ENCODE assay signal across 11 cellular contexts in genomic region chr18:31680836-31681568, GRCh38. TPM values are rescaled to one million over a fixed set of nuclear protein-coding genes. Genes with fewer than 3 reads are reported as not detected.
A peak's percentile ranks its signal among the peaks of the same experiment; 100 is the strongest.
DNase-seq lines count a peak whose midpoint lies in the region; ATAC-seq and TF ChIP-seq lines count a peak whose summit lies in the region.
"Had no signal": no experiment of that assay in that cellular context is flagged by ENCODE, and none has a peak within 500 bp of the region (broad histone marks: within the 10 kb centered on the region; RNA-seq: fewer than 3 reads in every experiment).

No MANE protein-coding gene starts in this region.

- H3K4me2 ChIP-seq in KMS-11, result no peak overlapping the region
- peak overlapping the region; percentile 14 for H3K4me2 ChIP-seq in mammary epithelial cell (ENCODE audit: insufficient read depth, low read depth, low read length)
- H3K4me2 ChIP-seq in neural progenitor cell, result no peak overlapping the region
- H3K4me2 ChIP-seq: BLaER1 had no signal

- no peak overlapping the region for H3K4me3 Mint-ChIP-seq in neural progenitor cell
- H3K4me3 Mint-ChIP-seq: central memory CD8-positive, alpha-beta T cell had no signal

- no peaks in the 10 kb centered on the region for H3K9me3 ChIP-seq in mammary epithelial cell (replicated peaks; ENCODE audit: insufficient read depth, low read length)
- no peaks in the 10 kb centered on the region for H3K9me3 ChIP-seq in neural progenitor cell (ENCODE audit: low read depth)
- H3K9me3 ChIP-seq: BLaER1 had no signal

- no peak overlapping the region for H3K27ac ChIP-seq in KMS-11
- peak overlapping the region; percentile 38 for H3K27ac ChIP-seq in mammary epithelial cell (ENCODE audit: insufficient read depth, low read depth, low read length)
- H3K27ac ChIP-seq in neural progenitor cell, result no peak overlapping the region
- H3K27ac ChIP-seq: BLaER1 had no signal

- H2AFZ ChIP-seq in KMS-11 (ENCODE audit: low read depth) (no peak overlapping the region), mammary epithelial cell (ENCODE audit: low read depth, low read length) (peak overlapping the region; percentile 24), neural progenitor cell (replicated peaks) (no peak overlapping the region)

- TF ChIP-seq CTCF in KMS-11 (conservative IDR thresholded peaks at IDR 0.05; ENCODE audit: low read depth, low read length) (peak; percentile 77), mammary epithelial cell (conservative IDR thresholded peaks at IDR 0.05 in 1 of 2, IDR thresholded peaks at IDR 0.05 in 1 of 2; ENCODE audit: extremely low read depth in 1 of 2, insufficient read depth in 1 of 2, low read depth in 1 of 2, low read length in 2 of 2) (peak; percentile 36 to 37), neural progenitor cell (IDR thresholded peaks at IDR 0.05) (peak; percentile 54)

- CTCF ChIA-PET in mammary epithelial cell (lab: Charles Lee; ENCODE audit: low non-redundant PET), result no interaction called here

- H3K27me3 ChIP-seq in KMS-11 (ENCODE audit: insufficient read depth, low read depth), result no peaks in the 10 kb centered on the region
- H3K27me3 ChIP-seq in mammary epithelial cell (ENCODE audit: insufficient read depth, low read length), result no peaks in the 10 kb centered on the region
- H3K27me3 ChIP-seq in neural progenitor cell, result no peaks in the 10 kb centered on the region
- H3K27me3 ChIP-seq: BLaER1 had no signal

- no peaks in the 10 kb centered on the region for H3K79me2 ChIP-seq in KMS-11 (ENCODE audit: insufficient read depth, low read depth)
- H3K79me2 ChIP-seq in mammary epithelial cell (ENCODE audit: insufficient read depth, low read length), result peaks cover 67% of the 10 kb centered on the region
- H3K79me2 ChIP-seq in neural progenitor cell (ENCODE audit: low read depth), result peaks cover 78% of the 10 kb centered on the region

- H3K9ac ChIP-seq in KMS-11, result no peak overlapping the region
- no peak overlapping the region for H3K9ac ChIP-seq in mammary epithelial cell (ENCODE audit: insufficient read depth, low read length)
- H3K9ac ChIP-seq in neural progenitor cell, result no peak overlapping the region
- H3K9ac ChIP-seq: BLaER1 had no signal

- intact Hi-C loops in mammary epithelial cell (cut with micrococcal nuclease), result no loop called here

- dilution Hi-C loops in mammary epithelial cell (cut with HindIII; ENCODE audit: low sequenced_read_pairs), result no loop called here

- H4K20me1 ChIP-seq in KMS-11 (ENCODE audit: insufficient read depth) (no peaks in the 10 kb centered on the region), mammary epithelial cell (ENCODE audit: insufficient read depth, low read length) (no peaks in the 10 kb centered on the region), neural progenitor cell (ENCODE audit: low read depth) (peaks cover 4% of the 10 kb centered on the region)

- H3K27ac Mint-ChIP-seq in neural progenitor cell, result no peak overlapping the region

- peaks cover 7% of the 10 kb centered on the region for H3K27me3 Mint-ChIP-seq in neural progenitor cell (ENCODE audit: insufficient read depth, low read depth)

- in situ Hi-C loops in mammary epithelial cell (cut with MboI; ENCODE audit: low sequenced_read_pairs in 2 of 2), result no loop called here

- peaks cover 4% of the 10 kb centered on the region for H3K36me3 Mint-ChIP-seq in neural progenitor cell

- peaks cover 22% of the 10 kb centered on the region for H3F3A ChIP-seq in neural progenitor cell (ENCODE audit: low read depth)

- no peaks in the 10 kb centered on the region for H3K9me3 Mint-ChIP-seq in neural progenitor cell
- H3K9me3 Mint-ChIP-seq: central memory CD8-positive, alpha-beta T cell had no signal

- no peak overlapping the region for H3K4me3 ChIP-seq in KMS-11 (IDR thresholded peaks at IDR 0.05; ENCODE audit: insufficient read depth, low read depth, low read length)
- H3K4me3 ChIP-seq in mammary epithelial cell (replicated peaks in 1 of 3; ENCODE audit: insufficient read depth in 1 of 3, low read depth in 2 of 3, low read length in 3 of 3), result no peak overlapping the region
- no peak overlapping the region for H3K4me3 ChIP-seq in neural progenitor cell
- H3K4me3 ChIP-seq: BLaER1 had no signal

- no peaks in the 10 kb centered on the region for H3K36me3 ChIP-seq in KMS-11 (ENCODE audit: insufficient read depth)
- H3K36me3 ChIP-seq in mammary epithelial cell (ENCODE audit: insufficient read depth, low read length), result no peaks in the 10 kb centered on the region
- H3K36me3 ChIP-seq in neural progenitor cell, result no peaks in the 10 kb centered on the region
- H3K36me3 ChIP-seq: BLaER1 had no signal

- H3K4me1 ChIP-seq in KMS-11 (ENCODE audit: low read depth, poor library complexity, severe bottlenecking), result peaks cover 8% of the 10 kb centered on the region
- H3K4me1 ChIP-seq in mammary epithelial cell (ENCODE audit: insufficient read depth, low read length), result peaks cover 43% of the 10 kb centered on the region
- H3K4me1 ChIP-seq in neural progenitor cell, result peaks cover 28% of the 10 kb centered on the region

- ATAC-seq in GM21528 (IDR thresholded peaks at IDR 0.05; ENCODE audit: low FRiP score, unreplicated experiment) (no peak), HG03521 (IDR thresholded peaks at IDR 0.05; ENCODE audit: unreplicated experiment) (no peak)

- peaks cover 28% of the 10 kb centered on the region for H3K4me1 Mint-ChIP-seq in neural progenitor cell

- no TSS peak for BruUV-seq in mammary epithelial cell (replicated peaks; lab: Mats Ljungman, UMichigan)

- peak; percentile 5 for DNase-seq in NCI-H2196 (lab: John Stamatoyannopoulos, UW; ENCODE audit: unreplicated experiment)
- DNase-seq in NCI-H2196 treated with DMSO at 0.1 percent for 48 hours (lab: John Stamatoyannopoulos, UW; ENCODE audit: unreplicated experiment), result no peak
- peak; percentile 13 for DNase-seq in mammary epithelial cell
- no peak for DNase-seq in neural progenitor cell (ENCODE audit: low spot score)
- no peak for DNase-seq in cortex of kidney (lab: John Stamatoyannopoulos, UW)
- DNase-seq: stimulated activated CD4-positive, alpha-beta T cell treated with anti-CD3 and anti-CD28 coated beads, Interleukin-4, amount 100 ng/mL, for 24 hours had no signal

- WGBS in mammary epithelial cell (ENCODE audit: low coverage, missing lambda C conversion rate), result 77% methylated on average over 2 of the region's 2 CpGs

RNA-seq across cellular contexts. Expression of gene B4GALT6, which starts 3.4 kb away (rescaled TPM):
- 10 to 100 TPM in 1 of 2 donors, 1 to 10 TPM in 1; 7.2 to 17.1 TPM for total RNA-seq in mammary epithelial cell
- polyA plus RNA-seq in mammary epithelial cell, result 6.1 TPM
- polyA minus RNA-seq in mammary epithelial cell, result 31.4 TPM
- 11.2 and 16.3 TPM in 2 replicates for total RNA-seq in neural progenitor cell (ENCODE audit: low replicate concordance)

Comparison
In these comparisons a context has a peak if more than half of its experiments do, and no peak if none do; other contexts are left out.
1. DNase-seq: peak in NCI-H2196 (single experiment) and mammary epithelial cell (single experiment); none in NCI-H2196 treated with DMSO at 0.1 percent for 48 hours (single experiment), neural progenitor cell (single experiment) and cortex of kidney (single experiment).
2. Peak in every context shown above with its lines, with median percentiles within 50 percentile points of each other: CTCF ChIP-seq.